Comparison of ENCODE assay signal across 35 cellular contexts in the genomic region with DNA sequence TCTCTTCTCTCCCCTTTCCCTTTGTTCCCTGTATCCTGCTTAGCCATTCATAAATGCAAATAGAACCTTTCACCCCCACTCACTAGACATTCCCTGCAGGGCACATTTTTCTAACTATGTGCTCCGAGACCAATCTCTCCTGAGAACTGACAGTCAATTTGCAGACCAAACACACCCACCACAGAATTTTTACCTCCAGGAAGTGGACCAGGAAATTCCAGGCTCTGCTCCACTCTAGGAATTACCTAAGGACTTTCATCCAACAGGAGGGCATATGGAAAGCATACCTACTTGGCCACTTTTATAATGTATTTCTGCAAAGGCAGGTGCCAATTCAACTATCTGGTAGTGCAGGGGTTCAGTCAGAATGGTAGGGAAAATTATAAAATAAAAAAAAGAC. TPM values are rescaled to one million over a fixed set of nuclear protein-coding genes. Genes with fewer than 3 reads are reported as not detected.
"Had no signal": no experiment of that assay in that cellular context is flagged by ENCODE, and none has a peak within 500 bp of the region (broad histone marks: within the 10 kb centered on the region; RNA-seq: fewer than 3 reads in every experiment).

No MANE protein-coding gene starts in this region.

- ATAC-seq: activated CD4-positive, CD25-positive, alpha-beta regulatory T cell treated with anti-CD3 and anti-CD28 coated beads, Interleukin-2, amount 50 U/mL, for 24 hours; activated CD8-positive, alpha-beta T cell treated with anti-CD3 and anti-CD28 coated beads for 36 hours; activated naive CD8-positive, alpha-beta T cell treated with anti-CD3 and anti-CD28 coated beads, Interleukin-2, amount 50 U/mL, for 24 hours; activated T-cell treated with anti-CD3 and anti-CD28 coated beads, Interleukin-2, amount 50 U/mL, for 4 hours; activated T-helper 17 cell treated with anti-CD3 and anti-CD28 coated beads, Interleukin-2, amount 50 U/mL, for 72 hours; body of pancreas; effector memory CD8-positive, alpha-beta T cell; gastroesophageal sphincter; T-helper 17 cell had no signal

- H3K27me3 Mint-ChIP-seq: activated B cell treated with CpG ODN at 0.5 μM for 24 hours; activated CD8-positive, alpha-beta T cell treated with anti-CD3 and anti-CD28 coated beads for 36 hours; activated naive CD4-positive, alpha-beta T cell treated with anti-CD3 and anti-CD28 coated beads, Interleukin-2, amount 50 U/mL, for 24 hours; activated naive CD8-positive, alpha-beta T cell treated with anti-CD3 and anti-CD28 coated beads for 36 hours; activated naive CD8-positive, alpha-beta T cell treated with anti-CD3 and anti-CD28 coated beads, Interleukin-2, amount 50 U/mL, for 24 hours; activated T-helper 17 cell treated with anti-CD3 and anti-CD28 coated beads, Interleukin-2, amount 50 U/mL, for 72 hours; effector memory CD8-positive, alpha-beta T cell; T-helper 17 cell had no signal

- H3K27ac ChIP-seq: body of pancreas, colonic mucosa, dorsolateral prefrontal cortex, epithelial cell of prostate, esophagus squamous epithelium, gastroesophageal sphincter, WERI-Rb-1 had no signal

- DNase-seq: activated B cell treated with CpG ODN at 0.5 μM for 24 hours; activated CD4-positive, alpha-beta T cell treated with anti-CD3 and anti-CD28 coated beads for 48 hours; activated CD4-positive, alpha-beta T cell treated with anti-CD3 and anti-CD28 coated beads, Interleukin-2, amount 50 U/mL, for 1 hour; activated CD4-positive, alpha-beta T cell treated with anti-CD3 and anti-CD28 coated beads, Interleukin-2, amount 50 U/mL, for 48 hours; activated CD8-positive, alpha-beta memory T cell treated with anti-CD3 and anti-CD28 coated beads for 24 hours; activated CD8-positive, alpha-beta T cell treated with anti-CD3 and anti-CD28 coated beads for 36 hours; activated effector memory CD4-positive, alpha-beta T cell treated with anti-CD3 and anti-CD28 coated beads, Interleukin-2, amount 50 U/mL, for 16 hours; activated naive CD4-positive, alpha-beta T cell treated with anti-CD3 and anti-CD28 coated beads for 36 hours; activated naive CD8-positive, alpha-beta T cell treated with anti-CD3 and anti-CD28 coated beads for 36 hours; activated naive CD8-positive, alpha-beta T cell treated with anti-CD3 and anti-CD28 coated beads, Interleukin-2, amount 50 U/mL, for 24 hours; activated T-cell treated with anti-CD3 and anti-CD28 coated beads, Interleukin-2, amount 50 U/mL, for 4 hours; amygdala; aorta; central memory CD4-positive, alpha-beta T cell; cerebellar nuclear complex; colonic mucosa; dorsolateral prefrontal cortex; effector CD4-positive, alpha-beta T cell; effector memory CD8-positive, alpha-beta T cell; esophagus squamous epithelium; foreskin melanocyte; T-helper 1 cell; T-helper 17 cell; T1000; WERI-Rb-1 had no signal

- H3K9me3 ChIP-seq: adrenal gland, body of pancreas, colonic mucosa, esophagus squamous epithelium, gastroesophageal sphincter had no signal

- H3K4me3 ChIP-seq: adrenal gland, body of pancreas, colonic mucosa, dorsolateral prefrontal cortex, esophagus squamous epithelium, gastroesophageal sphincter had no signal

- H3K36me3 ChIP-seq: adrenal gland, colonic mucosa, esophagus squamous epithelium, gastroesophageal sphincter, WERI-Rb-1 had no signal

- H3K9me3 Mint-ChIP-seq: activated B cell treated with CpG ODN at 0.5 μM for 24 hours; activated CD8-positive, alpha-beta T cell treated with anti-CD3 and anti-CD28 coated beads for 36 hours; activated naive CD4-positive, alpha-beta T cell treated with anti-CD3 and anti-CD28 coated beads for 36 hours; activated naive CD4-positive, alpha-beta T cell treated with anti-CD3 and anti-CD28 coated beads, Interleukin-2, amount 50 U/mL, for 24 hours; activated naive CD8-positive, alpha-beta T cell treated with anti-CD3 and anti-CD28 coated beads, Interleukin-2, amount 50 U/mL, for 24 hours; activated T-helper 17 cell treated with anti-CD3 and anti-CD28 coated beads, Interleukin-2, amount 50 U/mL, for 72 hours; effector memory CD8-positive, alpha-beta T cell; T-helper 2 cell treated with Interferon-gamma antibody and Interleukin-4, amounts not matched to agents 5 μg/mL and 100 μg/mL, for 36 hours had no signal

- H3K27ac Mint-ChIP-seq: activated B cell treated with CpG ODN at 0.5 μM for 24 hours; activated CD8-positive, alpha-beta T cell treated with anti-CD3 and anti-CD28 coated beads for 36 hours; activated naive CD4-positive, alpha-beta T cell treated with anti-CD3 and anti-CD28 coated beads for 36 hours; activated naive CD4-positive, alpha-beta T cell treated with anti-CD3 and anti-CD28 coated beads, Interleukin-2, amount 50 U/mL, for 24 hours; activated naive CD8-positive, alpha-beta T cell treated with anti-CD3 and anti-CD28 coated beads for 36 hours; activated naive CD8-positive, alpha-beta T cell treated with anti-CD3 and anti-CD28 coated beads, Interleukin-2, amount 50 U/mL, for 24 hours; activated T-helper 17 cell treated with anti-CD3 and anti-CD28 coated beads, Interleukin-2, amount 50 U/mL, for 72 hours; effector memory CD8-positive, alpha-beta T cell; T-helper 17 cell; T-helper 2 cell treated with Interferon-gamma antibody and Interleukin-4, amounts not matched to agents 5 μg/mL and 100 μg/mL, for 36 hours had no signal

- H3K27me3 ChIP-seq: adrenal gland, body of pancreas, colonic mucosa, dorsolateral prefrontal cortex, esophagus squamous epithelium, gastroesophageal sphincter had no signal

- H3K4me3 Mint-ChIP-seq: activated B cell treated with CpG ODN at 0.5 μM for 24 hours; activated CD8-positive, alpha-beta T cell treated with anti-CD3 and anti-CD28 coated beads for 36 hours; activated naive CD4-positive, alpha-beta T cell treated with anti-CD3 and anti-CD28 coated beads for 36 hours; activated naive CD4-positive, alpha-beta T cell treated with anti-CD3 and anti-CD28 coated beads, Interleukin-2, amount 50 U/mL, for 24 hours; activated naive CD8-positive, alpha-beta T cell treated with anti-CD3 and anti-CD28 coated beads for 36 hours; activated naive CD8-positive, alpha-beta T cell treated with anti-CD3 and anti-CD28 coated beads, Interleukin-2, amount 50 U/mL, for 24 hours; activated T-cell treated with anti-CD3 and anti-CD28 coated beads, Interleukin-2, amount 50 U/mL, for 4 hours; activated T-helper 17 cell treated with anti-CD3 and anti-CD28 coated beads, Interleukin-2, amount 50 U/mL, for 72 hours; effector memory CD8-positive, alpha-beta T cell; T-helper 17 cell; T-helper 2 cell treated with Interferon-gamma antibody and Interleukin-4, amounts not matched to agents 5 μg/mL and 100 μg/mL, for 36 hours had no signal

- H3K4me1 ChIP-seq: body of pancreas, colonic mucosa, esophagus squamous epithelium had no signal

RNA-seq across cellular contexts. Expression of gene TAS2R46, which starts 8.9 kb away (rescaled TPM):
- polyA plus RNA-seq: aorta, esophagus, fibroblast of lung had no signal

RNA-seq across cellular contexts. Expression of gene TAS2R43, which starts 21.1 kb away (rescaled TPM):
- polyA plus RNA-seq: adrenal gland, aorta, esophagus, fibroblast of lung had no signal
